In genomic region chr2:237978058-237978712, GRCh38 we compare ENCODE assay signal across 13 cellular contexts. TPM values are rescaled to one million over a fixed set of nuclear protein-coding genes. Genes with fewer than 3 reads are reported as not detected.
DNase-seq lines count a peak whose midpoint lies in the region; ATAC-seq and TF ChIP-seq lines count a peak whose summit lies in the region.
"Had no signal": no experiment of that assay in that cellular context is flagged by ENCODE, and none has a peak within 500 bp of the region (broad histone marks: within the 10 kb centered on the region; RNA-seq: fewer than 3 reads in every experiment).

No MANE protein-coding gene starts in this region.

- H3K36me3 ChIP-seq in PC-9 (ENCODE audit: low read depth), result peaks cover 7% of the 10 kb centered on the region; the same call in 1 of the 2 replicates
- peaks cover 28% of the 10 kb centered on the region for H3K36me3 ChIP-seq in neutrophil
- no peaks in the 10 kb centered on the region for H3K36me3 ChIP-seq in neural progenitor cell

- H2AFZ ChIP-seq in PC-9 (no peak overlapping the region), neural progenitor cell (replicated peaks) (no peak overlapping the region)
- H2AFZ ChIP-seq: parathyroid adenoma had no signal

- peak; percentile 42 for DNase-seq in EL
- no peak for DNase-seq in PC-9
- peak; percentile 5 for DNase-seq in fibroblast of peridontal ligament (ENCODE audit: extremely low read depth)
- DNase-seq in HPDE6-E6E7 (ENCODE audit: extremely low spot score), result no peak
- no peak for DNase-seq in neural progenitor cell (ENCODE audit: low spot score)
- DNase-seq: DMS79 treated with DMSO at 0.1 percent for 48 hours, MM.1S, NCI-H774 had no signal

- POLR2A ChIA-PET in PC-9 (lab: Charles Lee; ENCODE audit: unreplicated experiment), result no interaction called here

- H4K20me1 ChIP-seq in PC-9 (ENCODE audit: insufficient read depth) (peaks cover 56% of the 10 kb centered on the region), neural progenitor cell (ENCODE audit: low read depth) (peaks cover 58% of the 10 kb centered on the region)

- H3K4me1 Mint-ChIP-seq in neural progenitor cell, result peaks cover 25% of the 10 kb centered on the region

- TF ChIP-seq CTCF in PC-9 (conservative IDR thresholded peaks at IDR 0.05) (no peak), neutrophil (IDR thresholded peaks at IDR 0.05) (no peak), neural progenitor cell (IDR thresholded peaks at IDR 0.05) (no peak)

- H3K9ac ChIP-seq in neural progenitor cell, result no peak overlapping the region
- H3K9ac ChIP-seq: parathyroid adenoma had no signal

- H3K27ac ChIP-seq in PC-9 (no peak overlapping the region), neutrophil (peak overlapping the region; percentile 4), neural progenitor cell (no peak overlapping the region)
- H3K27ac ChIP-seq: parathyroid adenoma, vagina had no signal

- intact Hi-C loops in PC-9 (cut with micrococcal nuclease; ENCODE audit: unreplicated experiment), result no loop called here

- no peaks in the 10 kb centered on the region for H3K9me2 ChIP-seq in PC-9 (ENCODE audit: insufficient read depth)

- CTCF ChIA-PET in PC-9 (lab: Charles Lee), result no interaction called here

- H3K79me2 ChIP-seq in PC-9 (ENCODE audit: low read depth) (peaks cover 69% of the 10 kb centered on the region), neural progenitor cell (ENCODE audit: low read depth) (peaks cover 68% of the 10 kb centered on the region)

- H3F3A ChIP-seq in PC-9 (ENCODE audit: insufficient read depth, low read depth) (peaks cover 35% of the 10 kb centered on the region), neural progenitor cell (ENCODE audit: low read depth) (no peaks in the 10 kb centered on the region)

- ATAC-seq in HG02763 (IDR thresholded peaks at IDR 0.05; ENCODE audit: unreplicated experiment), result no peak

- no peak overlapping the region for H3K4me3 Mint-ChIP-seq in neural progenitor cell

- H3K36me3 Mint-ChIP-seq in neural progenitor cell, result peaks cover 15% of the 10 kb centered on the region

- no peak overlapping the region for H3K27ac Mint-ChIP-seq in neural progenitor cell

- H3K4me2 ChIP-seq in PC-9, result 0 out of 2 replicates have a peak overlapping the region, but pooled peaks have one; percentile 67
- no peak overlapping the region for H3K4me2 ChIP-seq in neural progenitor cell

- no peaks in the 10 kb centered on the region for H3K9me3 Mint-ChIP-seq in neural progenitor cell

- no peaks in the 10 kb centered on the region for H3K27me3 Mint-ChIP-seq in neural progenitor cell (ENCODE audit: insufficient read depth, low read depth)

- no peak overlapping the region for H3K4me3 ChIP-seq in PC-9
- H3K4me3 ChIP-seq in neutrophil (ENCODE audit: low read depth in 1 of 2, low read length in 1 of 2), result no peak overlapping the region
- H3K4me3 ChIP-seq in neural progenitor cell, result no peak overlapping the region
- H3K4me3 ChIP-seq: HAP-1, vagina had no signal

- H3K9me3 ChIP-seq in PC-9 (ENCODE audit: insufficient read depth, low read depth) (no peaks in the 10 kb centered on the region), neutrophil (no peaks in the 10 kb centered on the region), neural progenitor cell (ENCODE audit: low read depth) (no peaks in the 10 kb centered on the region)
- H3K9me3 ChIP-seq: HAP-1, vagina had no signal

- peaks cover 52% of the 10 kb centered on the region for H3K4me1 ChIP-seq in PC-9 (replicated peaks; ENCODE audit: insufficient read depth)
- H3K4me1 ChIP-seq in neutrophil (ENCODE audit: control insufficient read depth in 1 of 2, insufficient read depth in 1 of 2, low read depth in 1 of 2, low read length in 1 of 2), result peaks cover 56 to 58% of the 10 kb centered on the region in 2 experiments
- peaks cover 6% of the 10 kb centered on the region for H3K4me1 ChIP-seq in neural progenitor cell
- H3K4me1 ChIP-seq: HAP-1 had no signal

- BruUV-seq in PC-9 (replicated peaks; lab: Mats Ljungman, UMichigan), result no TSS peak

- H3K27me3 ChIP-seq in PC-9 (ENCODE audit: insufficient read depth, low read depth) (no peaks in the 10 kb centered on the region), neutrophil (no peaks in the 10 kb centered on the region), neural progenitor cell (no peaks in the 10 kb centered on the region)
- H3K27me3 ChIP-seq: vagina had no signal

RNA-seq across cellular contexts. Expression of gene UBE2F, which starts 11.4 kb away (rescaled TPM):
- 76.7 and 103 TPM in 2 replicates for total RNA-seq in PC-9 (2021)
- 50.8 and 77.4 TPM in 2 replicates for total RNA-seq in neural progenitor cell (ENCODE audit: low replicate concordance)

Comparison
In these comparisons a context has a peak if more than half of its experiments do, and no peak if none do; other contexts are left out.
1. DNase-seq: peak in EL (single experiment) and fibroblast of peridontal ligament (single experiment); none in PC-9 (0 of 2), HPDE6-E6E7 (single experiment) and neural progenitor cell (single experiment).